ENCODE assay signal across 1 cellular context in genomic region chr2:188668017-188668663, GRCh38.
TF ChIP-seq lines count a peak whose summit lies in the region.

No MANE protein-coding gene starts in this region.

TF ChIP-seq in Ishikawa, 13 proteins besides CTCF, POLR2A, EP300 and RAD21 (continued from another document):
- no peak for TF ChIP-seq REST (IDR thresholded peaks at IDR 0.05; ENCODE audit: low read depth)
